Comparison of ENCODE assay signal across 16 cellular contexts in genomic region chr12:94795053-94795452, GRCh38.
DNase-seq lines count a peak whose midpoint lies in the region; ATAC-seq, FAIRE-seq and TF ChIP-seq lines count a peak whose summit lies in the region.
"Had no signal": no experiment of that assay in that cellular context is flagged by ENCODE, and none has a peak within 500 bp of the region (broad histone marks: within the 10 kb centered on the region; RNA-seq: fewer than 3 reads in every experiment).

No MANE protein-coding gene starts in this region.

- FAIRE-seq in GM12891 (lab: Jason Lieb, UNC): peak; percentile 64
- FAIRE-seq: H1, HepG2 had no signal

- peaks cover 2% of the 10 kb centered on the region for H3K4me1 Mint-ChIP-seq in activated CD8-positive, alpha-beta T cell treated with anti-CD3 and anti-CD28 coated beads for 36 hours (ENCODE audit: low read depth)
- peaks cover 61% of the 10 kb centered on the region for H3K4me1 Mint-ChIP-seq in nephron progenitor cell

- no peaks in the 10 kb centered on the region for H3K27me3 Mint-ChIP-seq in activated CD8-positive, alpha-beta T cell treated with anti-CD3 and anti-CD28 coated beads for 36 hours
- H3K27me3 Mint-ChIP-seq in nephron progenitor cell (ENCODE audit: low read depth, poor library complexity): peaks cover 5% of the 10 kb centered on the region

- no peak for TF ChIP-seq CTCF in activated CD8-positive, alpha-beta T cell treated with anti-CD3 and anti-CD28 coated beads for 36 hours (IDR thresholded peaks at IDR 0.05)
- no peak for TF ChIP-seq CTCF in nephron progenitor cell (IDR thresholded peaks at IDR 0.05)

- no peaks in the 10 kb centered on the region for H3K9me3 Mint-ChIP-seq in activated CD8-positive, alpha-beta T cell treated with anti-CD3 and anti-CD28 coated beads for 36 hours
- H3K9me3 Mint-ChIP-seq in nephron progenitor cell: peaks cover 3% of the 10 kb centered on the region
- H3K9me3 Mint-ChIP-seq: CD4-positive, alpha-beta memory T cell; HFFc6 had no signal

- no peak overlapping the region for H3K27ac Mint-ChIP-seq in activated CD8-positive, alpha-beta T cell treated with anti-CD3 and anti-CD28 coated beads for 36 hours
- H3K27ac Mint-ChIP-seq in nephron progenitor cell: peak overlapping the region; percentile 55
- H3K27ac Mint-ChIP-seq: CD4-positive, alpha-beta memory T cell; HFFc6 had no signal

- intact Hi-C loops in activated CD8-positive, alpha-beta T cell treated with anti-CD3 and anti-CD28 coated beads for 36 hours (cut with micrococcal nuclease): no loop called here

- POLR2A ChIA-PET in activated CD8-positive, alpha-beta T cell treated with anti-CD3 and anti-CD28 coated beads for 36 hours (lab: Charles Lee): no interaction called here

- TF ChIP-seq POLR2A in GM12891 (IDR thresholded peaks at IDR 0.05; ENCODE audit: low read depth, low read length): peak; percentile 31; the same call in 1 of the 2 replicates

- ATAC-seq in HG02870 (IDR thresholded peaks at IDR 0.05; ENCODE audit: unreplicated experiment): peak; percentile 53
- ATAC-seq in activated CD8-positive, alpha-beta T cell treated with anti-CD3 and anti-CD28 coated beads for 36 hours: no peak
- ATAC-seq: HepG2 had no signal

- CTCF ChIA-PET in activated CD8-positive, alpha-beta T cell treated with anti-CD3 and anti-CD28 coated beads for 36 hours (lab: Charles Lee): no interaction called here

- no peaks in the 10 kb centered on the region for H3K36me3 Mint-ChIP-seq in activated CD8-positive, alpha-beta T cell treated with anti-CD3 and anti-CD28 coated beads for 36 hours (ENCODE audit: low read depth)
- H3K36me3 Mint-ChIP-seq in nephron progenitor cell (ENCODE audit: low read depth): no peaks in the 10 kb centered on the region
- H3K36me3 Mint-ChIP-seq: CD4-positive, alpha-beta memory T cell had no signal

- no peak overlapping the region for H3K4me3 Mint-ChIP-seq in activated CD8-positive, alpha-beta T cell treated with anti-CD3 and anti-CD28 coated beads for 36 hours
- H3K4me3 Mint-ChIP-seq in nephron progenitor cell: no peak overlapping the region
- H3K4me3 Mint-ChIP-seq: CD4-positive, alpha-beta memory T cell; HFFc6 had no signal

- DNase-seq in GM12891 (ENCODE audit: insufficient read length, low spot score) (no peak), nephron progenitor cell (no peak), NCI-H2081 treated with DMSO at 0.1 percent for 48 hours (lab: John Stamatoyannopoulos, UW) (no peak), NCI-H2029 (lab: John Stamatoyannopoulos, UW) (no peak)
- DNase-seq in activated CD8-positive, alpha-beta T cell treated with anti-CD3 and anti-CD28 coated beads for 36 hours: peak; percentile 17
- DNase-seq in activated CD4-positive, CD25-positive, alpha-beta regulatory T cell (lab: John Stamatoyannopoulos, UW): no peak
- DNase-seq: CD4-positive, alpha-beta memory T cell; Karpas-422; MM.1S; NCI-H1092 treated with DMSO at 0.1 percent for 48 hours; NCI-H1694 treated with DMSO at 0.1 percent for 48 hours; NCI-H446 treated with DMSO at 0.1 percent for 48 hours had no signal

TF ChIP-seq in GM12891, 5 proteins besides CTCF, POLR2A, EP300 and RAD21:
- TF ChIP-seq POU2F2 (IDR thresholded peaks at IDR 0.05; ENCODE audit: low read depth, low read length) (no peak), POLR2AphosphoS5 (IDR thresholded peaks at IDR 0.05; ENCODE audit: low read depth, low read length) (peak; percentile 46; the same call in 1 of the 2 replicates)
